Comparison of ENCODE assay signal across 7 cellular contexts in genomic region chr18:11980148-11980554, GRCh38. TPM values are rescaled to one million over a fixed set of nuclear protein-coding genes. Genes with fewer than 3 reads are reported as not detected.
DNase-seq lines count a peak whose midpoint lies in the region; ATAC-seq and TF ChIP-seq lines count a peak whose summit lies in the region.

No MANE protein-coding gene starts in this region.

- ATAC-seq in RWPE2 (ENCODE audit: low read depth) (no peak), HG02938 (IDR thresholded peaks at IDR 0.05; ENCODE audit: unreplicated experiment) (no peak)

- peak overlapping the region; percentile 57 for H3K27ac ChIP-seq in RWPE2 (ENCODE audit: poor library complexity, severe bottlenecking)

- peak overlapping the region; percentile 92 for H3K9ac ChIP-seq in skeletal muscle satellite cell (ENCODE audit: low read depth, low read length)

- no peaks in the 10 kb centered on the region for H3K27me3 ChIP-seq in RWPE2 (ENCODE audit: insufficient read depth, poor library complexity, severe bottlenecking)
- no peaks in the 10 kb centered on the region for H3K27me3 ChIP-seq in skeletal muscle satellite cell (ENCODE audit: control insufficient read depth, insufficient read depth, low read length)

- H3K36me3 ChIP-seq in RWPE2 (ENCODE audit: low read depth) (no peaks in the 10 kb centered on the region), skeletal muscle satellite cell (ENCODE audit: insufficient read depth, low read length) (no peaks in the 10 kb centered on the region)

- no peak for DNase-seq in RWPE2 (ENCODE audit: low spot score)
- DNase-seq in fibroblast of mammary gland (ENCODE audit: low read depth), result peak; percentile 57
- DNase-seq in NCI-H1092 (lab: John Stamatoyannopoulos, UW), result no peak
- no peak for DNase-seq in inferior parietal cortex (ENCODE audit: extremely low spot score)

- H3K4me3 ChIP-seq in GM12875 (ENCODE audit: low read depth, low read length), result peak overlapping the region; percentile 64
- H3K4me3 ChIP-seq in RWPE2 (ENCODE audit: severe bottlenecking), result peak overlapping the region; percentile 49
- peak overlapping the region; percentile 50 for H3K4me3 ChIP-seq in fibroblast of mammary gland (ENCODE audit: control insufficient read depth, low read depth, low read length)
- H3K4me3 ChIP-seq in skeletal muscle satellite cell (ENCODE audit: low read length), result peak overlapping the region; percentile 82

- no peaks in the 10 kb centered on the region for H3K9me3 ChIP-seq in RWPE2 (ENCODE audit: severe bottlenecking)
- no peaks in the 10 kb centered on the region for H3K9me3 ChIP-seq in skeletal muscle satellite cell (replicated peaks; ENCODE audit: low read length)

- TF ChIP-seq CTCF in GM12875 (IDR thresholded peaks at IDR 0.05; ENCODE audit: borderline replicate concordance, insufficient read depth, low read depth, low read length) (no peak), RWPE2 (IDR thresholded peaks at IDR 0.05; ENCODE audit: poor library complexity, severe bottlenecking) (no peak), fibroblast of mammary gland (conservative IDR thresholded peaks at IDR 0.05; ENCODE audit: control insufficient read depth, insufficient read depth, low read depth, low read length) (no peak)

- H3K4me2 ChIP-seq in skeletal muscle satellite cell (ENCODE audit: low read length), result peak overlapping the region; percentile 93

- H3K4me1 ChIP-seq in RWPE2 (ENCODE audit: insufficient read depth, poor library complexity, severe bottlenecking) (no peaks in the 10 kb centered on the region), skeletal muscle satellite cell (ENCODE audit: control insufficient read depth, insufficient read depth, low read length) (peaks cover 14% of the 10 kb centered on the region)

RNA-seq across cellular contexts. Expression of gene IMPA2, which starts 1.2 kb away (rescaled TPM):
- total RNA-seq in skeletal muscle satellite cell (2012; rRNA removed), result 7.4 and 9.0 TPM in 2 replicates
